Comparison of ENCODE assay signal across 1 cellular context in genomic region chr5:85823462-85824426, GRCh38.
A peak's percentile ranks its signal among the peaks of the same experiment; 100 is the strongest.
TF ChIP-seq lines count a peak whose summit lies in the region.

No MANE protein-coding gene starts in this region.

TF ChIP-seq in K562, 482 proteins besides CTCF, POLR2A, EP300 and RAD21 (continued from another document):
- TF ChIP-seq CREB3 (tag; conservative IDR thresholded peaks at IDR 0.05; ENCODE audit: low read depth) (no peak), MAFK (IDR thresholded peaks at IDR 0.05; ENCODE audit: low read length) (0 out of 2 replicates have a peak, but pooled peaks have one; percentile 34), POLR2B (IDR thresholded peaks at IDR 0.05; ENCODE audit: low read depth, partially characterized antibody) (no peak), CBFA2T2 (conservative IDR thresholded peaks at IDR 0.05) (peak; percentile 77), ZNF316 (IDR thresholded peaks at IDR 0.05) (peak; percentile 51), NFATC3 (IDR thresholded peaks at IDR 0.05) (no peak), ETS2 (tag; IDR thresholded peaks at IDR 0.05; ENCODE audit: borderline replicate concordance, poor library complexity, severe bottlenecking) (no peak), C11orf30 (IDR thresholded peaks at IDR 0.05; ENCODE audit: low read depth) (peak; percentile 61), CUX1 (CRISPR knock-in tag; IDR thresholded peaks at IDR 0.05) (no peak), E2F8 (IDR thresholded peaks at IDR 0.05; ENCODE audit: low read depth, partially characterized antibody) (no peak), STAT6 (CRISPR knock-in tag; IDR thresholded peaks at IDR 0.05) (no peak), TAL1 (IDR thresholded peaks at IDR 0.05) (peak; percentile 50; the same call in 1 of the 2 replicates), ZNF785 (CRISPR knock-in tag; IDR thresholded peaks at IDR 0.05) (no peak), SMARCC2 (IDR thresholded peaks at IDR 0.05; ENCODE audit: low read depth) (no peak), ADNP (tag; IDR thresholded peaks at IDR 0.05) (no peak), CXXC5 (CRISPR knock-in tag; IDR thresholded peaks at IDR 0.05) (no peak), PURB (CRISPR knock-in tag; IDR thresholded peaks at IDR 0.05; ENCODE audit: low read depth) (no peak), ZNF280A (IDR thresholded peaks at IDR 0.05; ENCODE audit: low read depth, partially characterized antibody) (no peak), RBM39 (optimal IDR thresholded peaks at IDR 0.05; ENCODE audit: low read depth, low read length) (no peak), SMARCE1 (IDR thresholded peaks at IDR 0.05) (peak; percentile 69; the same call in 1 of the 2 replicates), ZNF239 (CRISPR knock-in tag; IDR thresholded peaks at IDR 0.05) (no peak), PRPF4 (IDR thresholded peaks at IDR 0.05; ENCODE audit: insufficient read depth, low read depth, low read length, poor library complexity, severe bottlenecking) (no peak), ZNF445 (CRISPR knock-in tag; IDR thresholded peaks at IDR 0.05; ENCODE audit: low read depth) (no peak), ZBTB26 (CRISPR knock-in tag; IDR thresholded peaks at IDR 0.05) (no peak), ZKSCAN1 (IDR thresholded peaks at IDR 0.05; ENCODE audit: low read depth, low read length) (0 out of 2 replicates have a peak, but pooled peaks have one; percentile 33), NFIX (CRISPR knock-in tag; IDR thresholded peaks at IDR 0.05; ENCODE audit: low read depth) (no peak), ZNF699 (CRISPR knock-in tag; IDR thresholded peaks at IDR 0.05; ENCODE audit: insufficient replicate concordance) (no peak), DPF2 (IDR thresholded peaks at IDR 0.05) (peak; percentile 75), RUNX1 (IDR thresholded peaks at IDR 0.05; ENCODE audit: low read depth) (no peak), CCAR2 (IDR thresholded peaks at IDR 0.05; ENCODE audit: low read depth, low read length) (no peak), ELF2 (CRISPR knock-in tag; IDR thresholded peaks at IDR 0.05) (no peak), RBM34 (IDR thresholded peaks at IDR 0.05; ENCODE audit: borderline replicate concordance, insufficient read depth, low read length) (no peak), NELFE (IDR thresholded peaks at IDR 0.05; ENCODE audit: insufficient read depth, insufficient read length) (no peak), ZSCAN29 (IDR thresholded peaks at IDR 0.05) (no peak)
